In genomic region chr20:37898301-37899104, GRCh38 we compare ENCODE assay signal across 27 cellular contexts. TPM values are rescaled to one million over a fixed set of nuclear protein-coding genes. Genes with fewer than 3 reads are reported as not detected.
DNase-seq lines count a peak whose midpoint lies in the region; ATAC-seq, FAIRE-seq and TF ChIP-seq lines count a peak whose summit lies in the region.
"Had no signal": no experiment of that assay in that cellular context is flagged by ENCODE, and none has a peak within 500 bp of the region (broad histone marks: within the 10 kb centered on the region; RNA-seq: fewer than 3 reads in every experiment).

No MANE protein-coding gene starts in this region.

- intact Hi-C loops in GM12878 (cut with micrococcal nuclease; ENCODE audit: unreplicated experiment), result loop anchor here (5.0 kb wide), 1 partner anchor 336 kb away; no protein-coding TSS in a partner anchor
- intact Hi-C loops in CD8-positive, alpha-beta T cell (cut with DNase I, micrococcal nuclease), result no loop called here

- peaks cover 9% of the 10 kb centered on the region for H3K4me1 Mint-ChIP-seq in CD8-positive, alpha-beta T cell (ENCODE audit: low read depth)

- POLR2A ChIA-PET in GM12878 (lab: Charles Lee), result no interaction called here
- POLR2A ChIA-PET in CD8-positive, alpha-beta T cell (lab: Charles Lee), result no interaction called here

- H3K9me2 ChIP-seq in GM23248 (ENCODE audit: insufficient read depth), result no peaks in the 10 kb centered on the region

- no peaks in the 10 kb centered on the region for H3K79me2 ChIP-seq in GM23248 (ENCODE audit: insufficient read depth)
- H3K79me2 ChIP-seq in GM12878 (ENCODE audit: control insufficient read depth, insufficient read depth, low read length), result no peaks in the 10 kb centered on the region

- DNase-seq in NCI-H82 (lab: John Stamatoyannopoulos, UW) (peak; percentile 53), NCI-H82 treated with DMSO at 0.1 percent for 48 hours (lab: John Stamatoyannopoulos, UW; ENCODE audit: unreplicated experiment) (no peak), GM23248 (peak; percentile 44), GM12878 (ENCODE audit: low read depth, low spot score) (no peak), midbrain (lab: John Stamatoyannopoulos, UW) (peak; percentile 27), GM13977 (ENCODE audit: low spot score) (no peak), AML-193 (lab: John Stamatoyannopoulos, UW) (no peak)
- no peak for DNase-seq in CD8-positive, alpha-beta T cell
- DNase-seq: activated CD8-positive, alpha-beta memory T cell treated with anti-CD3 and anti-CD28 coated beads, Interleukin-2, amount 50 U/mL, for 48 hours; activated naive CD4-positive, alpha-beta T cell treated with Interleukin-2 at 50 U/mL for 16 hours; dermis blood vessel endothelial cell; erythroblast; GDM1; glutamatergic neuron; HFFc6; natural killer cell; NCI-H1092 treated with DMSO at 0.1 percent for 48 hours; NCI-H2107; NCI-H510A treated with DMSO at 0.1 percent for 48 hours; Right ventricle myocardium superior; testis had no signal

- H3K9me3 ChIP-seq in GM23248 (ENCODE audit: low read depth) (no peaks in the 10 kb centered on the region), GM12878 (replicated peaks; ENCODE audit: control insufficient read depth, insufficient read depth, low read length) (no peaks in the 10 kb centered on the region)
- no peaks in the 10 kb centered on the region for H3K9me3 ChIP-seq in CD8-positive, alpha-beta T cell (ENCODE audit: low read length)
- H3K9me3 ChIP-seq: BLaER1, testis had no signal

- no peak for FAIRE-seq in GM12878 (lab: Jason Lieb, UNC)
- FAIRE-seq: GM12891 had no signal

- CTCF ChIA-PET in GM12878 (lab: Yijun Ruan, JAX), result no interaction called here
- CTCF ChIA-PET in CD8-positive, alpha-beta T cell (lab: Charles Lee), result no interaction called here

- H3K27me3 ChIP-seq in GM23248 (replicated peaks; ENCODE audit: insufficient read depth) (peaks cover 13% of the 10 kb centered on the region), GM12878 (replicated peaks in 1 of 2; ENCODE audit: control insufficient read depth in 2 of 2, insufficient read depth in 2 of 2, low read length in 1 of 2) (0 out of 4 replicates have a peak, but pooled peaks cover 0 to 1% of the 10 kb centered on the region in 2 experiments)
- H3K27me3 ChIP-seq in CD8-positive, alpha-beta T cell (ENCODE audit: insufficient read depth, low read length), result peaks cover 6% of the 10 kb centered on the region
- H3K27me3 ChIP-seq: testis had no signal

- H3K4me3 ChIP-seq in GM23248 (no peak overlapping the region), GM12878 (no peak overlapping the region)
- no peak overlapping the region for H3K4me3 ChIP-seq in CD8-positive, alpha-beta T cell (ENCODE audit: low read depth, low read length)
- H3K4me3 ChIP-seq: BLaER1, lung, testis had no signal

- SMC1A ChIA-PET in GM12878 (lab: Charles Lee; ENCODE audit: uncharacterized antibody, unreplicated experiment), result interaction anchor here (1.3 kb wide), 1 partner anchor 323 kb away, joined by 7 read pairs; no protein-coding TSS in a partner anchor

- H3K4me2 ChIP-seq in GM23248 (ENCODE audit: unreplicated experiment) (no peak overlapping the region), GM12878 (ENCODE audit: control insufficient read depth, insufficient read depth) (no peak overlapping the region)
- H3K4me2 ChIP-seq: BLaER1, KMS-11 had no signal

- H3K27ac Mint-ChIP-seq in CD8-positive, alpha-beta T cell, result no peak overlapping the region
- H3K27ac Mint-ChIP-seq: HFFc6; natural killer cell; T-helper 2 cell treated with Interferon-gamma antibody and Interleukin-4, amounts not matched to agents 5 μg/mL and 100 μg/mL, for 36 hours had no signal

- no TSS peak for BruUV-seq in GM12878 (replicated peaks; lab: Mats Ljungman, UMichigan)

- in situ Hi-C loops in GM23248 (cut with MboI), result no loop called here
- in situ Hi-C loops in GM12878 (cut with MboI), result no loop called here
- in situ Hi-C loops in GM13977 (cut with MboI; ENCODE audit: low pct_unique_long_range_greater_than_20kb, low sequenced_read_pairs, unreplicated experiment), result no loop called here

- RAD21 ChIA-PET in GM12878 (lab: Charles Lee; ENCODE audit: unreplicated experiment), result no interaction called here

- no peaks in the 10 kb centered on the region for H3K9me3 Mint-ChIP-seq in CD8-positive, alpha-beta T cell
- H3K9me3 Mint-ChIP-seq: HFFc6; natural killer cell; T-helper 2 cell treated with Interferon-gamma antibody and Interleukin-4, amounts not matched to agents 5 μg/mL and 100 μg/mL, for 36 hours had no signal

- no peak for TF ChIP-seq CTCF in GM12878 (IDR thresholded peaks at IDR 0.05 in 2 of 3, conservative IDR thresholded peaks at IDR 0.05 in 1 of 3; ENCODE audit: control insufficient read depth in 2 of 3, extremely low read depth in 1 of 3, insufficient read depth in 1 of 3, low read depth in 3 of 3, low read length in 3 of 3)
- no peak for TF ChIP-seq CTCF in GM13977 (IDR thresholded peaks at IDR 0.05; ENCODE audit: extremely low read depth, insufficient read depth, missing control alignments)
- no peak for TF ChIP-seq CTCF in CD8-positive, alpha-beta T cell (IDR thresholded peaks at IDR 0.05)

- no peak for ATAC-seq in GM12878
- ATAC-seq in CD8-positive, alpha-beta T cell, result no peak
- ATAC-seq: natural killer cell had no signal

- peaks cover 30% of the 10 kb centered on the region for H3K27me3 Mint-ChIP-seq in CD8-positive, alpha-beta T cell (ENCODE audit: low read depth)

- WGBS in GM23248 (ENCODE audit: low coverage in 1 of 2, low lambda C conversion rate in 2 of 2, missing lambda C conversion rate in 2 of 2), 2 experiments, result 69 to 77% methylated on average over 8 of the region's 8 CpGs
- WGBS in GM12878 (ENCODE audit: insufficient coverage, insufficient replicate concordance, low lambda C conversion rate, missing lambda C conversion rate), result 79% methylated on average over 8 of the region's 8 CpGs

- no peak overlapping the region for H3K4me3 Mint-ChIP-seq in CD8-positive, alpha-beta T cell
- H3K4me3 Mint-ChIP-seq: HFFc6; natural killer cell; T-helper 2 cell treated with Interferon-gamma antibody and Interleukin-4, amounts not matched to agents 5 μg/mL and 100 μg/mL, for 36 hours had no signal

- no peaks in the 10 kb centered on the region for H3K36me3 ChIP-seq in GM23248 (ENCODE audit: low read depth)
- H3K36me3 ChIP-seq in GM12878 (ENCODE audit: control insufficient read depth in 2 of 2, insufficient read depth in 2 of 2, low read length in 1 of 2), result no peaks in the 10 kb centered on the region
- H3K36me3 ChIP-seq in CD8-positive, alpha-beta T cell (ENCODE audit: insufficient read depth, low read length), result no peaks in the 10 kb centered on the region
- H3K36me3 ChIP-seq: BLaER1 had no signal

- TF ChIP-seq EP300 in GM12878 (IDR thresholded peaks at IDR 0.05; ENCODE audit: borderline replicate concordance in 1 of 2, control insufficient read depth in 1 of 2, low read depth in 2 of 2, low read length in 2 of 2), result no peak

- no peaks in the 10 kb centered on the region for H3K36me3 Mint-ChIP-seq in CD8-positive, alpha-beta T cell

- no peak for TF ChIP-seq RAD21 in GM12878 (IDR thresholded peaks at IDR 0.05; ENCODE audit: insufficient read depth, low read depth, low read length)

- H3K27ac ChIP-seq in GM23248, result no peak overlapping the region
- no peak overlapping the region for H3K27ac ChIP-seq in GM12878 (ENCODE audit: control insufficient read depth, insufficient read depth)
- H3K27ac ChIP-seq in CD8-positive, alpha-beta T cell (ENCODE audit: low read depth, low read length), result no peak overlapping the region
- H3K27ac ChIP-seq: 22Rv1, BLaER1, KMS-11, testis had no signal

- TF ChIP-seq POLR2A in GM12878 (IDR thresholded peaks at IDR 0.05; ENCODE audit: low read depth, low read length), result no peak

- H4K20me1 ChIP-seq in GM23248 (ENCODE audit: insufficient read depth), result no peaks in the 10 kb centered on the region
- H4K20me1 ChIP-seq in GM12878 (ENCODE audit: control insufficient read depth, insufficient read depth), result no peaks in the 10 kb centered on the region

- H2AFZ ChIP-seq in GM23248 (no peak overlapping the region), GM12878 (ENCODE audit: control insufficient read depth, low read depth, low read length) (no peak overlapping the region)

- H3K4me1 ChIP-seq in GM23248 (ENCODE audit: insufficient read depth), result no peaks in the 10 kb centered on the region; the same call in 1 of the 2 replicates
- no peaks in the 10 kb centered on the region; the same call in 1 of the 2 replicates for H3K4me1 ChIP-seq in GM12878 (ENCODE audit: control insufficient read depth, insufficient read depth, low read length)
- no peaks in the 10 kb centered on the region for H3K4me1 ChIP-seq in CD8-positive, alpha-beta T cell (ENCODE audit: insufficient read depth, low read length)

- H3K9ac ChIP-seq in GM23248, result no peak overlapping the region
- H3K9ac ChIP-seq in GM12878 (ENCODE audit: control insufficient read depth, insufficient read depth, low read length), result no peak overlapping the region
- H3K9ac ChIP-seq: BLaER1, KMS-11 had no signal

- no peaks in the 10 kb centered on the region for H3F3A ChIP-seq in GM23248 (ENCODE audit: insufficient read depth)

RNA-seq across cellular contexts. Expression of gene VSTM2L, which starts 4.4 kb away (rescaled TPM):
- total RNA-seq in GM23248 (2014; rRNA removed; shearing (Covaris generic)), result 6.2 and 9.2 TPM in 2 replicates
- polyA plus RNA-seq in GM23248 (2016; fragmentation: Nextera tagmentation; extraction: Ambion mirVana) (4.1 and 5.1 TPM in 2 replicates), GM12878 (2011; rRNA removed) (not detected in 2 replicates), GM12878 (2014; fragmentation: Illumina TruSeq; extraction: Trizol) (0.35 TPM in 1 of 2 replicates, not detected in the other), GM12878 (2014; fragmentation: Nextera tagmentation; extraction: Ambion mirVana) (under 1 TPM in 1 of 2 experiments, not detected in 1; 0.05 TPM), GM12878 (2014; rRNA removed) (0.67 and 0.90 TPM in 2 replicates), GM12878 (2016; fragmentation: Nextera tagmentation; extraction: Ambion mirVana) (under 1 TPM; 0.36 to 1.00 TPM)
- not detected in 2 replicates for total RNA-seq in GM12878 (2013; cell fraction: nucleolus; rRNA removed)
- total RNA-seq in GM12878 (2014; rRNA removed) (0.65 and 1.3 TPM in 2 replicates), GM12878 (2014; rRNA removed; fragmentation: Illumina TruSeq; extraction: Trizol) (0.22 and 0.23 TPM in 2 replicates), GM12878 (2021) (1.3 and 1.5 TPM in 2 replicates)
- not detected for polyA plus RNA-seq in GM12878 (2011; ENCODE audit: low read depth)
- not detected in 2 replicates for polyA plus RNA-seq in GM12878 (2011; cell fraction: cytosol; rRNA removed)
- not detected in 2 replicates for polyA plus RNA-seq in GM12878 (2011; cell fraction: nucleus; rRNA removed)
- 0.08 and 0.15 TPM in 2 replicates for polyA plus RNA-seq in GM12878 (2012)
- polyA minus RNA-seq in GM12878 (2011; rRNA and poly(A)+ RNA removed), result not detected in 2 replicates
- not detected in 2 replicates for polyA minus RNA-seq in GM12878 (2011; cell fraction: cytosol; rRNA and poly(A)+ RNA removed)
- polyA minus RNA-seq in GM12878 (2011; cell fraction: nucleus; rRNA and poly(A)+ RNA removed), result not detected in 2 replicates
- total RNA-seq in CD8-positive, alpha-beta T cell, result not detected

Comparison
In these comparisons a context has a peak if more than half of its experiments do, and no peak if none do; other contexts are left out.
1. DNase-seq: peak in NCI-H82 (single experiment), GM23248 (single experiment) and midbrain (single experiment); none in NCI-H82 treated with DMSO at 0.1 percent for 48 hours (single experiment), GM12878 (single experiment), GM13977 (single experiment), AML-193 (0 of 2) and CD8-positive, alpha-beta T cell (0 of 7).